In genomic region chr4:78454016-78454415, GRCh38 we compare ENCODE assay signal across 22 cellular contexts.
DNase-seq lines count a peak whose midpoint lies in the region; ATAC-seq, FAIRE-seq and TF ChIP-seq lines count a peak whose summit lies in the region.
"Had no signal": no experiment of that assay in that cellular context is flagged by ENCODE, and none has a peak within 500 bp of the region (broad histone marks: within the 10 kb centered on the region; RNA-seq: fewer than 3 reads in every experiment).

No MANE protein-coding gene starts in this region.

- H3K27me3 Mint-ChIP-seq in progenitor cell of endocrine pancreas, result no peaks in the 10 kb centered on the region

- H3K4me1 Mint-ChIP-seq in progenitor cell of endocrine pancreas (ENCODE audit: low read depth), result no peaks in the 10 kb centered on the region
- H3K4me1 Mint-ChIP-seq: CD4-positive, CD25-positive, alpha-beta regulatory T cell; CD8-positive, alpha-beta memory T cell had no signal

- H3K9me3 ChIP-seq in esophagus muscularis mucosa, result no peaks in the 10 kb centered on the region
- H3K9me3 ChIP-seq: BE2C, HAP-1 had no signal

- no peak overlapping the region for H3K27ac ChIP-seq in esophagus muscularis mucosa (replicated peaks in 1 of 4)

- no peak for TF ChIP-seq CTCF in bronchial epithelial cell (IDR thresholded peaks at IDR 0.05; ENCODE audit: insufficient read depth, low read length, severe bottlenecking)
- no peak for TF ChIP-seq CTCF in esophagus muscularis mucosa (IDR thresholded peaks at IDR 0.05)
- no peak for TF ChIP-seq CTCF in progenitor cell of endocrine pancreas (IDR thresholded peaks at IDR 0.05; ENCODE audit: unreplicated experiment)

- no peak for ATAC-seq in activated naive CD4-positive, alpha-beta T cell treated with anti-CD3 and anti-CD28 coated beads, Interleukin-2, amount 50 U/mL, for 72 hours
- ATAC-seq: HepG2 had no signal

- no peaks in the 10 kb centered on the region for H3K36me3 ChIP-seq in bronchial epithelial cell (ENCODE audit: control insufficient read depth, insufficient read depth, low read length)
- peaks cover 0 to 14% (median 0%) of the 10 kb centered on the region in 4 donors for H3K36me3 ChIP-seq in esophagus muscularis mucosa
- H3K36me3 ChIP-seq: HAP-1 had no signal

- WGBS in esophagus muscularis mucosa, result 85% methylated on average over 3 of the region's 3 CpGs

- no peaks in the 10 kb centered on the region for H3K4me1 ChIP-seq in esophagus muscularis mucosa
- H3K4me1 ChIP-seq: BE2C, HAP-1 had no signal

- peak overlapping the region; percentile 71 for H3K27ac Mint-ChIP-seq in progenitor cell of endocrine pancreas
- H3K27ac Mint-ChIP-seq in activated naive CD4-positive, alpha-beta T cell treated with anti-CD3 and anti-CD28 coated beads, Interleukin-2, amount 50 U/mL, for 72 hours, result no peak overlapping the region
- H3K27ac Mint-ChIP-seq: CD4-positive, CD25-positive, alpha-beta regulatory T cell; CD8-positive, alpha-beta memory T cell; GM23338 had no signal

- H3K4me3 Mint-ChIP-seq in progenitor cell of endocrine pancreas (ENCODE audit: low read depth), result no peak overlapping the region
- H3K4me3 Mint-ChIP-seq: CD4-positive, CD25-positive, alpha-beta regulatory T cell; CD8-positive, alpha-beta memory T cell; GM23338 had no signal

- DNase-seq in bronchial epithelial cell (ENCODE audit: low read depth) (peak; percentile 86), esophagus muscularis mucosa (ENCODE audit: extremely low spot score) (peak; percentile 74), progenitor cell of endocrine pancreas (ENCODE audit: low spot score, unreplicated experiment) (no peak), H4 (ENCODE audit: low spot score) (no peak), ureter (ENCODE audit: low spot score) (no peak)
- no peak for DNase-seq in activated naive CD4-positive, alpha-beta T cell treated with anti-CD3 and anti-CD28 coated beads, Interleukin-2, amount 50 U/mL, for 72 hours (ENCODE audit: low spot score in 2 of 2)
- DNase-seq: ACHN; BE2C; C1 segment of cervical spinal cord; CD4-positive, CD25-positive, alpha-beta regulatory T cell; CD8-positive, alpha-beta memory T cell; COR-L47; DMS 273 treated with DMSO at 0.1 percent for 48 hours; DMS53; DND-41; EL had no signal

- FAIRE-seq in bronchial epithelial cell (lab: Jason Lieb, UNC), result no peak
- FAIRE-seq: A204.1, G401.6, GM12891, HepG2 had no signal

- peaks cover 48% of the 10 kb centered on the region for H3K36me3 Mint-ChIP-seq in progenitor cell of endocrine pancreas (ENCODE audit: insufficient read depth)
- no peaks in the 10 kb centered on the region for H3K36me3 Mint-ChIP-seq in activated naive CD4-positive, alpha-beta T cell treated with anti-CD3 and anti-CD28 coated beads, Interleukin-2, amount 50 U/mL, for 72 hours
- H3K36me3 Mint-ChIP-seq: CD4-positive, CD25-positive, alpha-beta regulatory T cell; CD8-positive, alpha-beta memory T cell had no signal

- TF ChIP-seq POLR2A in esophagus muscularis mucosa (IDR thresholded peaks at IDR 0.05; ENCODE audit: low read depth), result no peak

- TF ChIP-seq EP300 in esophagus muscularis mucosa (IDR thresholded peaks at IDR 0.05), result no peak

- intact Hi-C loops in esophagus muscularis mucosa (cut with DNase I), result no loop called here

- H3K27me3 ChIP-seq in bronchial epithelial cell (ENCODE audit: control insufficient read depth, insufficient read depth, low read length) (no peaks in the 10 kb centered on the region), esophagus muscularis mucosa (no peaks in the 10 kb centered on the region)
- H3K27me3 ChIP-seq: BE2C had no signal

- no peak overlapping the region for H3K4me3 ChIP-seq in bronchial epithelial cell (ENCODE audit: low read depth, low read length)
- H3K4me3 ChIP-seq in esophagus muscularis mucosa, result no peak overlapping the region
- H3K4me3 ChIP-seq: GM23338, HAP-1 had no signal

- H3K9me3 Mint-ChIP-seq in progenitor cell of endocrine pancreas (ENCODE audit: low read depth), result no peaks in the 10 kb centered on the region
- H3K9me3 Mint-ChIP-seq in activated naive CD4-positive, alpha-beta T cell treated with anti-CD3 and anti-CD28 coated beads, Interleukin-2, amount 50 U/mL, for 72 hours, result no peaks in the 10 kb centered on the region
- H3K9me3 Mint-ChIP-seq: GM23338 had no signal

Comparison
In these comparisons a context has a peak if more than half of its experiments do, and no peak if none do; other contexts are left out.
1. DNase-seq: peak in bronchial epithelial cell (single experiment) and esophagus muscularis mucosa (single experiment); none in progenitor cell of endocrine pancreas (single experiment), activated naive CD4-positive, alpha-beta T cell treated with anti-CD3 and anti-CD28 coated beads, Interleukin-2, amount 50 U/mL, for 72 hours (0 of 2), H4 (single experiment) and ureter (single experiment).